ENCODE assay signal across 16 cellular contexts in the genomic region with DNA sequence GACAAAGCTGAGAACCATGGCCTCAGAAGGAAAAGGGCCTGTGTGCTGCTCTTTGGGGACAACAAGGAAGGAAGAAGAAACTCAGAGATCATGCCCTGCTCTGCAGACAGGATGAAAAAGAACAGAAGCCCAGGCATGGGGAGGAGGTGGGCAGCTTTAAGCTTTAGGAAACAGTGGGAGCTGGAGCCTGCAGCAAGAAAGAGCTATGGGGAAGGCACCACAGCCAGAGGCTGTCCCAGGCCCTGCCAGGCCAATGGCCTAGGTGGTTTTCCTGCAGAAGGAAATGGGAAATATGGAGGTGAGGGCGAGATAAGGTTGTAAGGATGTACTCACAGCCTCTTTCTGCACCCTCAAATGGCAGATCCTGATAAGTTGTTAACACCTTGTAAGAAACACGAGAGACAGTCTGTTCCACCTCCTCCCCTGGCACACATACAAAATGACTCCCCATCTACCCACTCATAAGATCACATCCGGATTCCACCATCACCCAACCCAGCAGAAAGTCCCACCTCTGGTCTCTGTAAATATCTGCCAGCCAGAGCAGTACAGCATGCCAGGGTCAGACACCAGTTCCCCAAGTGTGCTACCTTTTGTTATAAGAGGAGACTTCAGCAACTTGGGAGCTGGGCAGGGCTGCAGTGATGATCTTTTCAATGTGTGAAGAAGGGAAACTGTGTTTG.
DNase-seq lines count a peak whose midpoint lies in the region; ATAC-seq lines count a peak whose summit lies in the region.
"Had no signal": no experiment of that assay in that cellular context is flagged by ENCODE, and none has a peak within 500 bp of the region (broad histone marks: within the 10 kb centered on the region; RNA-seq: fewer than 3 reads in every experiment).

No MANE protein-coding gene starts in this region.

- WGBS in trophoblast cell (ENCODE audit: extremely low coverage, insufficient coverage, insufficient read length) = no CpG with 5 or more reads among the region's 3 CpGs

- H2BK5ac ChIP-seq in trophoblast cell (ENCODE audit: low read depth, low read length, poor library complexity) = no peak overlapping the region

- no peak overlapping the region for H3K4ac ChIP-seq in trophoblast cell (ENCODE audit: low read depth, low read length)

- H3K14ac ChIP-seq in trophoblast cell (ENCODE audit: low read length) = no peak overlapping the region

- no peak overlapping the region for H2AFZ ChIP-seq in trophoblast cell (ENCODE audit: insufficient read depth, low read length, poor library complexity)

- H3K27ac ChIP-seq in trophoblast cell (ENCODE audit: low read depth, low read length) = no peak overlapping the region
- H3K27ac ChIP-seq: C4-2B, foreskin keratinocyte, tibial nerve had no signal

- no peak overlapping the region for H3K23ac ChIP-seq in trophoblast cell (ENCODE audit: low read length)

- peaks cover 23 to 33% of the 10 kb centered on the region in 2 experiments for H3K4me1 ChIP-seq in trophoblast cell (ENCODE audit: control insufficient read depth in 1 of 2, insufficient read depth in 2 of 2, low read length in 2 of 2)

- peak overlapping the region; percentile 50 for H2BK12ac ChIP-seq in trophoblast cell (ENCODE audit: low read length)

- H3K79me2 ChIP-seq in trophoblast cell (ENCODE audit: control insufficient read depth, insufficient read depth, low read length, poor library complexity) = no peaks in the 10 kb centered on the region

- H3K4me3 ChIP-seq in trophoblast cell (ENCODE audit: low read depth, low read length) = no peak overlapping the region
- H3K4me3 ChIP-seq: tibial nerve had no signal

- H3K4me2 ChIP-seq in trophoblast cell (ENCODE audit: low read length) = no peak overlapping the region

- peak; percentile 4 for DNase-seq in ecto neural progenitor cell (ENCODE audit: low spot score)
- DNase-seq in trophoblast cell = no peak
- DNase-seq in NCI-H2171 (lab: John Stamatoyannopoulos, UW) = no peak
- no peak for DNase-seq in stimulated activated CD4-positive, alpha-beta T cell treated with anti-CD3 and anti-CD28 coated beads, Interleukin-4, amount 100 ng/mL, for 1 hour
- DNase-seq: activated gamma-delta T cell; effector CD8-positive, alpha-beta T cell; foreskin keratinocyte; NCI-H1417; NCI-H226; occipital lobe; T1000 had no signal

- H3K27me3 ChIP-seq in trophoblast cell (ENCODE audit: insufficient read depth, low read length) = no peaks in the 10 kb centered on the region
- H3K27me3 ChIP-seq: foreskin keratinocyte had no signal

- H4K8ac ChIP-seq in trophoblast cell (ENCODE audit: low read depth, low read length) = no peak overlapping the region

- no peaks in the 10 kb centered on the region for H3K9me3 ChIP-seq in trophoblast cell (ENCODE audit: insufficient read depth, low read depth, low read length)
- H3K9me3 ChIP-seq: tibial nerve had no signal

- no peak overlapping the region for H2AK5ac ChIP-seq in trophoblast cell (ENCODE audit: low read length)

- peak overlapping the region; percentile 43 for H4K91ac ChIP-seq in trophoblast cell (ENCODE audit: low read depth, low read length)

- ATAC-seq in GM18502 (IDR thresholded peaks at IDR 0.05; ENCODE audit: poor library complexity, unreplicated experiment) (peak; percentile 48), HG02610 (IDR thresholded peaks at IDR 0.05; ENCODE audit: unreplicated experiment) (peak; percentile 45), HG03439 (IDR thresholded peaks at IDR 0.05; ENCODE audit: unreplicated experiment) (no peak)
- ATAC-seq: foreskin keratinocyte had no signal

- H3K9ac ChIP-seq in trophoblast cell (ENCODE audit: low read length) = no peak overlapping the region

- peak overlapping the region; percentile 38 for H2BK120ac ChIP-seq in trophoblast cell (ENCODE audit: insufficient read depth, low read length, poor library complexity)

- no peak overlapping the region for H4K12ac ChIP-seq in trophoblast cell (ENCODE audit: low read depth, low read length)

- H3K18ac ChIP-seq in trophoblast cell (ENCODE audit: low read length) = no peak overlapping the region

- H3K79me1 ChIP-seq in trophoblast cell (ENCODE audit: low read length) = peaks cover 23% of the 10 kb centered on the region

- peaks cover 0 to 1% of the 10 kb centered on the region in 2 experiments for H3K36me3 ChIP-seq in trophoblast cell (ENCODE audit: control insufficient read depth in 1 of 2, insufficient read depth in 2 of 2, low read length in 2 of 2)
- H3K36me3 ChIP-seq: tibial nerve had no signal
